In the genomic region with DNA sequence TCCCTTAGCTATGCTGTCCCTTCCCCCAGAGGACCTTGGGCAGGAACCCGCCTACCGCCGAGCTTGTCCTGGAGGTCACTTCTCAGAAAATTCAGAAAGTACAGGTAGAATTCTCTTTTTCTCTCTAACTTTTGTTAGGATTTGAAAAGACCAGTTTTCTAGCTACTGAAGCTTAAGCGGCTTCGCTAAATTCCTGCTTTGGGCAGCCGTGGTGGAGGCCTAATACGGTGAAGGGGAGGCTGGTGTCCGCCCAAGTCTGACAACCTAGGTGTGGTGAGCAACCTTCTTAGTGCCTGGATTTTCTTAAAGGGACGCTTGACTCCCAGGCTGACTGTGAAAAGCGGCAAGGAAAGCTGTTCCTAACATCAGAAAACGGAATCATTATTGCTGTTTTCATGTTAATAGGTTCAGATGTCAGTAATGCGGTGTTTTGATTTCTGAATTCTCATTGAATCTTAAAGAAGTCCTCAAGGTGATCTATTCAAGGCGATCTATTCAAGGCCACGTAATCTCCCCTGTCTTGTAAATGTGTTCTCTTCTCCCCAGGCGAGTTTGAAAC, we compare ENCODE assay signal across 8 cellular contexts. TPM values are rescaled to one million over a fixed set of nuclear protein-coding genes. Genes with fewer than 3 reads are reported as not detected.
DNase-seq lines count a peak whose midpoint lies in the region; ATAC-seq and TF ChIP-seq lines count a peak whose summit lies in the region.

No MANE protein-coding gene starts in this region.

- H3K4ac ChIP-seq in mesendoderm (ENCODE audit: low read depth, low read length): peak overlapping the region; percentile 44

- no peaks in the 10 kb centered on the region for H4K20me1 ChIP-seq in DND-41 (ENCODE audit: insufficient read depth, low read length)
- H4K20me1 ChIP-seq in MM.1S (ENCODE audit: insufficient read depth, low read length): no peaks in the 10 kb centered on the region

- peak overlapping the region; percentile 76 for H2AFZ ChIP-seq in DND-41 (ENCODE audit: low read depth, low read length)
- H2AFZ ChIP-seq in MM.1S (ENCODE audit: low read length): peak overlapping the region; percentile 90

- peak overlapping the region; percentile 94 for H3K56ac ChIP-seq in mesendoderm (ENCODE audit: low read length)

- H3F3A ChIP-seq in MM.1S (ENCODE audit: insufficient read depth, low read length): peaks cover 18% of the 10 kb centered on the region

- H3K9me3 ChIP-seq in DND-41 (ENCODE audit: insufficient read depth, low read length, severe bottlenecking): no peaks in the 10 kb centered on the region
- no peaks in the 10 kb centered on the region for H3K9me3 ChIP-seq in MM.1S (replicated peaks; ENCODE audit: insufficient read depth, low read length)

- no peak overlapping the region for H2BK15ac ChIP-seq in mesendoderm (replicated peaks; ENCODE audit: low read depth)

- ATAC-seq in DND-41 (ENCODE audit: insufficient read depth, low read depth): no peak
- ATAC-seq in GM21381 (IDR thresholded peaks at IDR 0.05; ENCODE audit: unreplicated experiment): no peak
- no peak for ATAC-seq in GM18867 (IDR thresholded peaks at IDR 0.05; ENCODE audit: unreplicated experiment)

- H2AK5ac ChIP-seq in mesendoderm (ENCODE audit: low read length): no peak overlapping the region

- no peak overlapping the region for H3K23ac ChIP-seq in mesendoderm (ENCODE audit: low read length)

- H3K4me1 ChIP-seq in DND-41 (ENCODE audit: insufficient read depth, low read length): peaks cover 14% of the 10 kb centered on the region
- H3K4me1 ChIP-seq in MM.1S (ENCODE audit: low read length): no peaks in the 10 kb centered on the region
- H3K4me1 ChIP-seq in mesendoderm (ENCODE audit: control insufficient read depth, low read depth, low read length): no peaks in the 10 kb centered on the region

- H3K79me2 ChIP-seq in DND-41 (ENCODE audit: insufficient read depth, low read length): no peaks in the 10 kb centered on the region
- peaks cover 5% of the 10 kb centered on the region for H3K79me2 ChIP-seq in MM.1S (ENCODE audit: low read length)
- peaks cover 26% of the 10 kb centered on the region for H3K79me2 ChIP-seq in mesendoderm (ENCODE audit: control insufficient read depth, insufficient read depth, low read length)

- H3K4me3 ChIP-seq in DND-41 (ENCODE audit: low read depth in 1 of 2, low read length in 2 of 2) (peak overlapping the region in 1 of 2 experiments; percentile 60; a peak in 2 of 4 replicates), MM.1S (ENCODE audit: low read length) (peak overlapping the region; percentile 81), choroid plexus epithelial cell (ENCODE audit: low read depth, low read length) (peak overlapping the region; percentile 87), mesendoderm (ENCODE audit: low read length) (peak overlapping the region; percentile 78)

- H3K79me1 ChIP-seq in mesendoderm (ENCODE audit: low read length): no peaks in the 10 kb centered on the region

- no peak for TF ChIP-seq CTCF in DND-41 (IDR thresholded peaks at IDR 0.05; ENCODE audit: borderline replicate concordance, extremely low read depth, low read length, poor library complexity, severe bottlenecking)
- TF ChIP-seq CTCF in MM.1S (IDR thresholded peaks at IDR 0.05; ENCODE audit: low read length): no peak
- TF ChIP-seq CTCF in choroid plexus epithelial cell (conservative IDR thresholded peaks at IDR 0.05; ENCODE audit: low read depth, low read length): no peak

- peak overlapping the region; percentile 78 for H2BK5ac ChIP-seq in mesendoderm (ENCODE audit: low read length)

- H2BK120ac ChIP-seq in mesendoderm (ENCODE audit: low read depth, low read length): peak overlapping the region; percentile 5

- H3K27ac ChIP-seq in DND-41 (ENCODE audit: low read length) (no peak overlapping the region), MM.1S (ENCODE audit: low read length) (peak overlapping the region; percentile 53; the same call in 1 of the 2 replicates), mesendoderm (ENCODE audit: low read depth, low read length) (peak overlapping the region; percentile 91)

- DNase-seq in DND-41: no peak
- peak; percentile 15 for DNase-seq in MM.1S
- peak; percentile 20 for DNase-seq in choroid plexus epithelial cell (ENCODE audit: low read depth)
- peak; percentile 77 for DNase-seq in mesendoderm
- no peak for DNase-seq in hypothalamus (lab: John Stamatoyannopoulos, UW)
- DNase-seq in activated CD4-positive, alpha-beta T cell treated with anti-CD3 and anti-CD28 coated beads for 1 hour: no peak

- no peaks in the 10 kb centered on the region for H3K9me2 ChIP-seq in MM.1S (replicated peaks; ENCODE audit: insufficient read depth, low read length)

- H3K27me3 ChIP-seq in DND-41 (ENCODE audit: insufficient read depth, low read length, poor library complexity) (peaks cover 21% of the 10 kb centered on the region), MM.1S (replicated peaks; ENCODE audit: insufficient read depth, low read length) (no peaks in the 10 kb centered on the region), mesendoderm (ENCODE audit: insufficient read depth, low read length, poor library complexity) (no peaks in the 10 kb centered on the region)

- H4K8ac ChIP-seq in mesendoderm (ENCODE audit: low read depth, low read length): no peak overlapping the region

- WGBS in mesendoderm (ENCODE audit: extremely low coverage, insufficient coverage, low lambda C conversion rate): no CpG with 5 or more reads among the region's 15 CpGs

- peak overlapping the region; percentile 69 for H3K18ac ChIP-seq in mesendoderm (ENCODE audit: low read length)

- H4K5ac ChIP-seq in mesendoderm (ENCODE audit: low read length): no peak overlapping the region

- no peaks in the 10 kb centered on the region for H3K36me3 ChIP-seq in DND-41 (ENCODE audit: insufficient read depth, low read length)
- H3K36me3 ChIP-seq in MM.1S (replicated peaks; ENCODE audit: insufficient read depth, low read length): no peaks in the 10 kb centered on the region
- H3K36me3 ChIP-seq in mesendoderm (ENCODE audit: control insufficient read depth, insufficient read depth, low read length): no peaks in the 10 kb centered on the region

- H3K4me2 ChIP-seq in DND-41 (ENCODE audit: insufficient read depth, low read length) (peak overlapping the region; percentile 83), MM.1S (ENCODE audit: low read depth, low read length) (peak overlapping the region; percentile 89), mesendoderm (ENCODE audit: low read length) (peak overlapping the region; percentile 21)

- peak overlapping the region; percentile 41; the same call in 1 of the 2 replicates for H3K9ac ChIP-seq in DND-41 (ENCODE audit: low read depth, low read length)
- peak overlapping the region; percentile 64; the same call in 1 of the 2 replicates for H3K9ac ChIP-seq in MM.1S (ENCODE audit: low read length)
- H3K9ac ChIP-seq in mesendoderm (ENCODE audit: low read length): peak overlapping the region; percentile 86

RNA-seq across cellular contexts. Expression of gene FGD4, which starts 0.8 kb away (rescaled TPM):
- polyA plus RNA-seq in mesendoderm (2013, experiment 1 of 2): 8.2 TPM
- 9.0 TPM for polyA plus RNA-seq in mesendoderm (2013, experiment 2 of 2)

Comparison
In these comparisons a context has a peak if more than half of its experiments do, and no peak if none do; other contexts are left out.
1. DNase-seq: peak in MM.1S (single experiment), choroid plexus epithelial cell (single experiment) and mesendoderm (single experiment); none in DND-41 (single experiment), hypothalamus (0 of 51) and activated CD4-positive, alpha-beta T cell treated with anti-CD3 and anti-CD28 coated beads for 1 hour (single experiment).
2. H3K4me2 ChIP-seq: peak in every context shown above with its lines; median percentile 89 in MM.1S; 83 in DND-41; 21 in mesendoderm.
3. Peak in every context shown above with its lines, with median percentiles within 50 percentile points of each other: H3K9ac ChIP-seq.